In the genomic region with DNA sequence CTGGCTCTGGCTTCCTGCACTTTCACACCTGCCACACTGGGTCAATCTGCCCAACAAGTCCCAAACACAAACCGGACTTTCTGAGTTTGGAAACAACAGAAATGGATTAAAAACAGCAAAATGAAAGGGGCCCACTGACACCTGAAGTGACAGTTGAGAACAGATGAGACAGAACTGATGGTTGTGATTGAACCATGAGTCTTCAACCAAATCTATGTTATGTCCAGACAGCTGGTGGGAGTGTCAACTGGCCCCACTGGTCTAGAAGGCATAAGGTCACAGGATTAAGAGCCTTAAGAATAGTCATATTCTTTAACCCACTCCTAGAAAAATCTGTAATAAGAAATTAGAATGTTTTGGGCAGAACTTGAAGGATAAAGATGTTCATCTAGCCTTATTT, we compare ENCODE assay signal across 27 cellular contexts. TPM values are rescaled to one million over a fixed set of nuclear protein-coding genes. Genes with fewer than 3 reads are reported as not detected.
"Had no signal": no experiment of that assay in that cellular context is flagged by ENCODE, and none has a peak within 500 bp of the region (broad histone marks: within the 10 kb centered on the region; RNA-seq: fewer than 3 reads in every experiment).

No MANE protein-coding gene starts in this region.

- H3K4me3 Mint-ChIP-seq: activated naive CD8-positive, alpha-beta T cell treated with anti-CD3 and anti-CD28 coated beads, Interleukin-2, amount 50 U/mL, for 24 hours; brain; central memory CD8-positive, alpha-beta T cell; T-helper 1 cell treated with Interleukin-12 subunit alpha and Interleukin-12 subunit beta and Interleukin-4 antibody, amounts not matched to agents 30 μg/mL and 1 μg/mL, for 36 hours; WTC11 had no signal

- H3K9me3 Mint-ChIP-seq: activated naive CD4-positive, alpha-beta T cell treated with anti-CD3 and anti-CD28 coated beads, Interleukin-2, amount 50 U/mL, for 72 hours; activated naive CD8-positive, alpha-beta T cell treated with anti-CD3 and anti-CD28 coated beads, Interleukin-2, amount 50 U/mL, for 24 hours; brain; central memory CD8-positive, alpha-beta T cell; T-helper 1 cell treated with Interleukin-12 subunit alpha and Interleukin-12 subunit beta and Interleukin-4 antibody, amounts not matched to agents 30 μg/mL and 1 μg/mL, for 36 hours; WTC11 had no signal

- H3K4me1 ChIP-seq: Peyer's patch, SJSA1 had no signal

- DNase-seq: activated CD4-positive, alpha-beta T cell treated with anti-CD3 and anti-CD28 coated beads for 48 hours; activated CD4-positive, alpha-beta T cell treated with anti-CD3 and anti-CD28 coated beads, Interleukin-2, amount 50 U/mL, for 4 hours; activated CD4-positive, CD25-positive, alpha-beta regulatory T cell treated with anti-CD3 and anti-CD28 coated beads, Interleukin-2, amount 50 U/mL, for 72 hours; activated naive CD4-positive, alpha-beta T cell treated with Interleukin-2 at 50 U/mL for 16 hours; activated naive CD8-positive, alpha-beta T cell treated with anti-CD3 and anti-CD28 coated beads, Interleukin-2, amount 50 U/mL, for 24 hours; amniotic stem cell; Karpas-422; NCI-H1048; NCI-H146; NCI-H187 treated with DMSO at 0.1 percent for 48 hours; NCI-H2081 treated with DMSO at 0.1 percent for 48 hours; NCI-H446; NCI-H524; Right ventricle myocardium superior; SW 1271; T-helper 9 cell had no signal

- H3K4me1 Mint-ChIP-seq: activated naive CD8-positive, alpha-beta T cell treated with anti-CD3 and anti-CD28 coated beads, Interleukin-2, amount 50 U/mL, for 24 hours; central memory CD8-positive, alpha-beta T cell; WTC11 had no signal

- H3K27me3 ChIP-seq: Peyer's patch, SJSA1 had no signal

- H3K9me3 ChIP-seq: Peyer's patch, SJSA1 had no signal

- ATAC-seq: activated naive CD4-positive, alpha-beta T cell treated with anti-CD3 and anti-CD28 coated beads, Interleukin-2, amount 50 U/mL, for 72 hours; activated naive CD8-positive, alpha-beta T cell treated with anti-CD3 and anti-CD28 coated beads, Interleukin-2, amount 50 U/mL, for 24 hours; K562; SK-N-SH treated with all-trans-retinoic acid at 6 μM for 48 hours; WTC11 had no signal

- H3K4me3 ChIP-seq: K562, Peyer's patch, SJSA1 had no signal

- H3K27ac ChIP-seq: Peyer's patch, RWPE1, SJSA1 had no signal

- H3K27me3 Mint-ChIP-seq: activated naive CD8-positive, alpha-beta T cell treated with anti-CD3 and anti-CD28 coated beads, Interleukin-2, amount 50 U/mL, for 24 hours; brain; central memory CD8-positive, alpha-beta T cell had no signal

- H3K27ac Mint-ChIP-seq: activated naive CD8-positive, alpha-beta T cell treated with anti-CD3 and anti-CD28 coated beads, Interleukin-2, amount 50 U/mL, for 24 hours; T-helper 1 cell treated with Interleukin-12 subunit alpha and Interleukin-12 subunit beta and Interleukin-4 antibody, amounts not matched to agents 30 μg/mL and 1 μg/mL, for 36 hours; WTC11 had no signal

RNA-seq across cellular contexts. Expression of a gene that starts 44.3 kb away (rescaled TPM):
- total RNA-seq: activated CD8-positive, alpha-beta memory T cell treated with anti-CD3 and anti-CD28 coated beads for 36 hours; K562 had no signal
- polyA plus RNA-seq: K562 had no signal
